Comparison of ENCODE assay signal across 27 cellular contexts in the genomic region with DNA sequence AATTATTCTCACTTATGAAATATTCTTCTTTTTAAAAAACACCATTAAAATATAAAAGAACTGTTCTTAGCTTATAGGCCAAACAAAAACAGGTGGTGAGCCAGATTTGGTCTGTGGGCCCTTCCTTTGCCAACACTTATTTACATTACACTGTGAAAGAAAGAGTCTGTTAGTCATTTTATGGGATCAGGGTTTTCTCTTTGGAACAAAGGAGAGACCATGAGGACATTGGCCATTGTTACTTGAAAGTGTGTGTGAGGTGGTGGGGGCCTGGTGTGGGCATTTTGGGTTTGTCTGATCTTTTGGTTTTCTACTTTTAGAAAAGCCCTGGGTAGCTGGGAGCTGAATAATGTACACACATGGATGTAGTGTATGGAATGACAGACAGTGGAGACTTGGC.
DNase-seq lines count a peak whose midpoint lies in the region; ATAC-seq and TF ChIP-seq lines count a peak whose summit lies in the region.
"Had no signal": no experiment of that assay in that cellular context is flagged by ENCODE, and none has a peak within 500 bp of the region (broad histone marks: within the 10 kb centered on the region; RNA-seq: fewer than 3 reads in every experiment).

No MANE protein-coding gene starts in this region.

- H3K27ac Mint-ChIP-seq in progenitor cell of endocrine pancreas (peak overlapping the region; percentile 73), osteocyte (ENCODE audit: unreplicated experiment) (no peak overlapping the region)
- H3K27ac Mint-ChIP-seq: B cell; endodermal cell; mesothelial cell of epicardium; naive thymus-derived CD4-positive, alpha-beta T cell; type B pancreatic cell had no signal

- H3K4me1 Mint-ChIP-seq in progenitor cell of endocrine pancreas (ENCODE audit: low read depth) (no peaks in the 10 kb centered on the region), osteocyte (ENCODE audit: unreplicated experiment) (no peaks in the 10 kb centered on the region)
- H3K4me1 Mint-ChIP-seq: B cell; naive thymus-derived CD4-positive, alpha-beta T cell had no signal

- no peak overlapping the region for H3K4me3 Mint-ChIP-seq in progenitor cell of endocrine pancreas (ENCODE audit: low read depth)
- H3K4me3 Mint-ChIP-seq in osteocyte (ENCODE audit: unreplicated experiment): no peak overlapping the region
- H3K4me3 Mint-ChIP-seq: B cell; endodermal cell; mesothelial cell of epicardium; naive thymus-derived CD4-positive, alpha-beta T cell; type B pancreatic cell had no signal

- H3K4me1 ChIP-seq in body of pancreas: no peaks in the 10 kb centered on the region
- H3K4me1 ChIP-seq: esophagus muscularis mucosa had no signal

- H3K27me3 ChIP-seq in MG63: no peaks in the 10 kb centered on the region
- H3K27me3 ChIP-seq in body of pancreas: no peaks in the 10 kb centered on the region
- H3K27me3 ChIP-seq: cardiac muscle cell, esophagus muscularis mucosa had no signal

- H3K36me3 ChIP-seq in MG63: no peaks in the 10 kb centered on the region
- H3K36me3 ChIP-seq in body of pancreas (replicated peaks in 1 of 2; ENCODE audit: insufficient read depth in 1 of 2, low read depth in 2 of 2): no peaks in the 10 kb centered on the region
- H3K36me3 ChIP-seq: cardiac muscle cell, esophagus muscularis mucosa had no signal

- H3K9me3 ChIP-seq in MG63: no peaks in the 10 kb centered on the region; the same call in 1 of the 2 replicates
- no peaks in the 10 kb centered on the region for H3K9me3 ChIP-seq in body of pancreas
- H3K9me3 ChIP-seq: A549, SK-N-SH had no signal

- TF ChIP-seq CTCF in progenitor cell of endocrine pancreas (IDR thresholded peaks at IDR 0.05; ENCODE audit: unreplicated experiment) (no peak), osteocyte (IDR thresholded peaks at IDR 0.05) (no peak), body of pancreas (IDR thresholded peaks at IDR 0.05) (no peak)

- no peak overlapping the region for H3K4me3 ChIP-seq in MG63
- H3K4me3 ChIP-seq in body of pancreas: no peak overlapping the region
- H3K4me3 ChIP-seq: A549, cardiac muscle cell, esophagus muscularis mucosa had no signal

- TF ChIP-seq POLR2A in body of pancreas (IDR thresholded peaks at IDR 0.05): no peak

- H3K36me3 Mint-ChIP-seq in progenitor cell of endocrine pancreas (ENCODE audit: insufficient read depth) (peaks cover 46% of the 10 kb centered on the region), osteocyte (ENCODE audit: unreplicated experiment) (no peaks in the 10 kb centered on the region)
- H3K36me3 Mint-ChIP-seq: mesothelial cell of epicardium; naive thymus-derived CD4-positive, alpha-beta T cell; type B pancreatic cell had no signal

- H3K27me3 Mint-ChIP-seq in progenitor cell of endocrine pancreas (no peaks in the 10 kb centered on the region), osteocyte (ENCODE audit: unreplicated experiment) (peaks cover 2% of the 10 kb centered on the region)
- H3K27me3 Mint-ChIP-seq: B cell; naive thymus-derived CD4-positive, alpha-beta T cell; type B pancreatic cell had no signal

- H3K27ac ChIP-seq in body of pancreas: no peak overlapping the region
- H3K27ac ChIP-seq: A549, cardiac muscle cell, esophagus muscularis mucosa, RWPE1 had no signal

- peak; percentile 31 for DNase-seq in NCI-H2171 treated with DMSO at 0.1 percent for 48 hours (lab: John Stamatoyannopoulos, UW)
- no peak for DNase-seq in NCI-H2171 (lab: John Stamatoyannopoulos, UW)
- DNase-seq in MG63: peak; percentile 40
- DNase-seq in NCI-H748 (lab: John Stamatoyannopoulos, UW; ENCODE audit: unreplicated experiment): peak; percentile 85
- DNase-seq in progenitor cell of endocrine pancreas (ENCODE audit: low spot score, unreplicated experiment): no peak
- no peak for DNase-seq in osteocyte (ENCODE audit: extremely low spot score, unreplicated experiment)
- no peak for DNase-seq in body of pancreas
- DNase-seq in amniotic stem cell (lab: John Stamatoyannopoulos, UW): no peak
- DNase-seq: activated CD4-positive, alpha-beta T cell treated with anti-CD3 and anti-CD28 coated beads for 4 hours; activated naive CD4-positive, alpha-beta T cell treated with anti-CD3 and anti-CD28 coated beads, Interleukin-2, amount 50 U/mL, for 16 hours; cortex of kidney; endodermal cell; left ventricle myocardium superior; naive thymus-derived CD4-positive, alpha-beta T cell; NCI-H1417 treated with DMSO at 0.1 percent for 48 hours; NCI-H510A; nucleus accumbens; SK-N-SH; stimulated activated CD4-positive, alpha-beta T cell treated with anti-CD3 and anti-CD28 coated beads, Interleukin-1b, Interleukin-23, amount 100 ng/mL, for 48 hours; T-helper 2 cell had no signal

- ATAC-seq in body of pancreas: no peak
- ATAC-seq: A549; left ventricle myocardium superior; naive thymus-derived CD4-positive, alpha-beta T cell had no signal

- intact Hi-C loops in body of pancreas (cut with DNase I): no loop called here

- H3K9me3 Mint-ChIP-seq in progenitor cell of endocrine pancreas (ENCODE audit: low read depth): peaks cover 33% of the 10 kb centered on the region
- peaks cover 26% of the 10 kb centered on the region for H3K9me3 Mint-ChIP-seq in osteocyte (ENCODE audit: unreplicated experiment)
- H3K9me3 Mint-ChIP-seq: type B pancreatic cell had no signal

Comparison
In these comparisons a context has a peak if more than half of its experiments do, and no peak if none do; other contexts are left out.
1. DNase-seq: peak in NCI-H2171 treated with DMSO at 0.1 percent for 48 hours (single experiment), MG63 (single experiment) and NCI-H748 (single experiment); none in NCI-H2171 (single experiment), progenitor cell of endocrine pancreas (single experiment), osteocyte (single experiment), body of pancreas (0 of 4) and amniotic stem cell (single experiment).